Comparison of ENCODE assay signal across 8 cellular contexts in genomic region chr19:38676023-38676877, GRCh38. TPM values are rescaled to one million over a fixed set of nuclear protein-coding genes. Genes with fewer than 3 reads are reported as not detected.
A peak's percentile ranks its signal among the peaks of the same experiment; 100 is the strongest.
DNase-seq lines count a peak whose midpoint lies in the region; ATAC-seq and TF ChIP-seq lines count a peak whose summit lies in the region.

No MANE protein-coding gene starts in this region.

- peaks cover 7% of the 10 kb centered on the region for H3K4me1 ChIP-seq in HEK293 (ENCODE audit: control insufficient read depth, insufficient read depth, low read length)
- peaks cover 64 to 93% (median 78%) of the 10 kb centered on the region in 4 donors for H3K4me1 ChIP-seq in stomach

- H3K9me3 ChIP-seq in HEK293 (ENCODE audit: control insufficient read depth, insufficient read depth, low read depth, low read length) (no peaks in the 10 kb centered on the region), stomach (no peaks in the 10 kb centered on the region)

- TF ChIP-seq CTCF in HEK293 (tag by site-specific recombination; IDR thresholded peaks at IDR 0.05) (no peak), stomach (IDR thresholded peaks at IDR 0.05) (no peak)

- H3K36me3 ChIP-seq in HEK293 (ENCODE audit: control insufficient read depth in 2 of 2, insufficient read depth in 1 of 2, low read length in 2 of 2) = peaks cover 10 to 31% of the 10 kb centered on the region in 2 experiments; a peak in 2 of 3 replicates
- peaks cover 0 to 21% (median 10%) of the 10 kb centered on the region in 4 donors for H3K36me3 ChIP-seq in stomach

- no peak for TF ChIP-seq POLR2A in stomach (IDR thresholded peaks at IDR 0.05)

- CTCF ChIA-PET in HEK293 (lab: Yijun Ruan, JAX) = interaction anchor here (0.6 kb wide), 1 partner anchor 278 kb away, joined by 3 read pairs; no protein-coding TSS in a partner anchor
- CTCF ChIA-PET in activated CD4-positive, alpha-beta memory T cell treated with anti-CD3 and anti-CD28 coated beads for 36 hours (lab: Charles Lee) = interaction anchor here (1.2 kb wide), 1 partner anchor 19 kb away, joined by 5 read pairs; no protein-coding TSS in a partner anchor

- DNase-seq in activated CD4-positive, alpha-beta memory T cell treated with anti-CD3 and anti-CD28 coated beads for 36 hours = peak; percentile 21
- DNase-seq in left ventricle myocardium superior (peak; percentile 48), stomach (no peak), HPDE6-E6E7 (ENCODE audit: extremely low spot score) (no peak), NK-92 (lab: John Stamatoyannopoulos, UW; ENCODE audit: unreplicated experiment) (no peak)
- DNase-seq in activated CD4-positive, CD25-positive, alpha-beta regulatory T cell (lab: John Stamatoyannopoulos, UW) = no peak

- TF ChIP-seq EP300 in stomach (IDR thresholded peaks at IDR 0.05) = no peak

- intact Hi-C loops in activated CD4-positive, alpha-beta memory T cell treated with anti-CD3 and anti-CD28 coated beads for 36 hours (cut with micrococcal nuclease) = no loop called here
- intact Hi-C loops in left ventricle myocardium superior (cut with micrococcal nuclease) = no loop called here
- intact Hi-C loops in stomach (cut with DNase I; ENCODE audit: low total_unique reads) = no loop called here

- no peak overlapping the region for H3K27ac Mint-ChIP-seq in activated CD4-positive, alpha-beta memory T cell treated with anti-CD3 and anti-CD28 coated beads for 36 hours

- H3K4me1 Mint-ChIP-seq in activated CD4-positive, alpha-beta memory T cell treated with anti-CD3 and anti-CD28 coated beads for 36 hours (ENCODE audit: low read depth) = peaks cover 72% of the 10 kb centered on the region

- peak; percentile 9 for ATAC-seq in left ventricle myocardium superior
- no peak for ATAC-seq in HG03025 (IDR thresholded peaks at IDR 0.05; ENCODE audit: low FRiP score, unreplicated experiment)

- H3K27me3 Mint-ChIP-seq in activated CD4-positive, alpha-beta memory T cell treated with anti-CD3 and anti-CD28 coated beads for 36 hours = no peaks in the 10 kb centered on the region

- H3K27me3 ChIP-seq in stomach = no peaks in the 10 kb centered on the region

- H3K36me3 Mint-ChIP-seq in activated CD4-positive, alpha-beta memory T cell treated with anti-CD3 and anti-CD28 coated beads for 36 hours = peaks cover 3% of the 10 kb centered on the region

- H3K4me3 ChIP-seq in HEK293 (ENCODE audit: low read depth, low read length) (no peak overlapping the region), stomach (no peak overlapping the region)

- no peaks in the 10 kb centered on the region for H3K9me3 Mint-ChIP-seq in activated CD4-positive, alpha-beta memory T cell treated with anti-CD3 and anti-CD28 coated beads for 36 hours

- WGBS in stomach, 5 donors = 28 to 40% (median 36%) methylated on average over 13 of the region's 13 CpGs

- H3K27ac ChIP-seq in HEK293 (ENCODE audit: extremely low read depth, low read depth, low read length) (peak overlapping the region; percentile 11; the same call in 1 of the 2 replicates), stomach (peak overlapping the region; percentile 58 to 96 (median 79))

- no peak overlapping the region for H3K4me3 Mint-ChIP-seq in activated CD4-positive, alpha-beta memory T cell treated with anti-CD3 and anti-CD28 coated beads for 36 hours

- POLR2A ChIA-PET in HEK293 (lab: Yijun Ruan, JAX) = no interaction called here
- POLR2A ChIA-PET in activated CD4-positive, alpha-beta memory T cell treated with anti-CD3 and anti-CD28 coated beads for 36 hours (lab: Charles Lee) = no interaction called here

TF ChIP-seq in HEK293, 187 proteins besides CTCF, POLR2A, EP300 and RAD21 (continues in another document):
- TF ChIP-seq ZFP41 (tag by site-specific recombination; IDR thresholded peaks at IDR 0.05; ENCODE audit: borderline replicate concordance) = no peak
- peak; percentile 82 for TF ChIP-seq BCL6B (tag by site-specific recombination; IDR thresholded peaks at IDR 0.05)
- no peak for TF ChIP-seq ZBTB44 (tag by site-specific recombination; IDR thresholded peaks at IDR 0.05)
- TF ChIP-seq ZNF544 (tag by site-specific recombination; IDR thresholded peaks at IDR 0.05) = no peak
- no peak for TF ChIP-seq ZEB2 (tag by site-specific recombination; IDR thresholded peaks at IDR 0.05)
- TF ChIP-seq KLF8 (tag by site-specific recombination; IDR thresholded peaks at IDR 0.05) = no peak
- no peak for TF ChIP-seq SCRT1 (tag by site-specific recombination; IDR thresholded peaks at IDR 0.05; ENCODE audit: borderline replicate concordance)
- TF ChIP-seq ZNF701 (tag by site-specific recombination; IDR thresholded peaks at IDR 0.05) = no peak
- no peak for TF ChIP-seq AEBP2 (tag by site-specific recombination; IDR thresholded peaks at IDR 0.05; ENCODE audit: borderline replicate concordance)
- no peak for TF ChIP-seq ZNF529 (tag by site-specific recombination; IDR thresholded peaks at IDR 0.05; ENCODE audit: insufficient replicate concordance)
- no peak for TF ChIP-seq GLIS2 (tag by site-specific recombination; IDR thresholded peaks at IDR 0.05)
- peak; percentile 55; the same call in 1 of the 2 replicates for TF ChIP-seq ZNF394 (tag by site-specific recombination; IDR thresholded peaks at IDR 0.05; ENCODE audit: borderline replicate concordance)
- no peak for TF ChIP-seq MEIS1 (CRISPR knock-in tag; IDR thresholded peaks at IDR 0.05; ENCODE audit: borderline replicate concordance)
- no peak for TF ChIP-seq ZNF704 (tag by site-specific recombination; IDR thresholded peaks at IDR 0.05)
- TF ChIP-seq ZNF660 (tag by site-specific recombination; IDR thresholded peaks at IDR 0.05) = no peak
- peak; percentile 96 for TF ChIP-seq ZIC2 (tag by site-specific recombination; IDR thresholded peaks at IDR 0.05)

RNA-seq across cellular contexts. Expression of gene ACTN4, which starts 28.8 kb away (rescaled TPM):
- 100 to 1,000 TPM; 267 to 270 TPM for total RNA-seq in activated CD4-positive, alpha-beta memory T cell treated with anti-CD3 and anti-CD28 coated beads for 36 hours
- total RNA-seq in left ventricle myocardium superior (131 TPM), stomach (100 to 1,000 TPM; 254 to 343 (median 319) TPM)
- 10 to 100 TPM; 55.3 to 87.2 (median 75.0) TPM for polyA plus RNA-seq in stomach

RNA-seq across cellular contexts. Expression of gene EIF3K, which starts 57.3 kb away (rescaled TPM):
- 100 to 1,000 TPM; 273 to 287 TPM for total RNA-seq in activated CD4-positive, alpha-beta memory T cell treated with anti-CD3 and anti-CD28 coated beads for 36 hours
- 674 TPM for total RNA-seq in left ventricle myocardium superior
- 100 to 1,000 TPM; 203 to 889 (median 283) TPM for total RNA-seq in stomach
- 100 to 1,000 TPM; 347 to 495 (median 349) TPM for polyA plus RNA-seq in stomach

RNA-seq across cellular contexts. Expression of gene MAP4K1, which starts 58.5 kb away (rescaled TPM):
- 100 to 1,000 TPM; 205 TPM for total RNA-seq in activated CD4-positive, alpha-beta memory T cell treated with anti-CD3 and anti-CD28 coated beads for 36 hours
- total RNA-seq in left ventricle myocardium superior (1.8 TPM), stomach (10 to 100 TPM in 1 of 5 donors, 1 to 10 TPM in 3, not detected in 1; 1.2 to 12.9 (median 5.2) TPM)
- polyA plus RNA-seq in stomach = 1 to 10 TPM; 4.4 to 5.3 (median 5.0) TPM

Comparison
In these comparisons a context has a peak if more than half of its experiments do, and no peak if none do; other contexts are left out.
1. DNase-seq: peak in activated CD4-positive, alpha-beta memory T cell treated with anti-CD3 and anti-CD28 coated beads for 36 hours (single experiment) and left ventricle myocardium superior (single experiment); none in stomach (single experiment), HPDE6-E6E7 (single experiment), activated CD4-positive, CD25-positive, alpha-beta regulatory T cell (0 of 4) and NK-92 (single experiment).
2. RNA of gene MAP4K1, which starts 58.5 kb away (total RNA-seq): 205 TPM in activated CD4-positive, alpha-beta memory T cell treated with anti-CD3 and anti-CD28 coated beads for 36 hours; 1.8 TPM in left ventricle myocardium superior (single experiment) and 1.2 to 12.9 TPM in stomach; every median in the first group is over 10 times any median in the second.